ENCODE assay signal across 1 cellular context in genomic region chr4:20260821-20261220, GRCh38.
TF ChIP-seq lines count a peak whose summit lies in the region.

No MANE protein-coding gene starts in this region.

TF ChIP-seq in SK-N-SH, 30 proteins besides CTCF, POLR2A, EP300 and RAD21 (continued from another document):
- TF ChIP-seq, protein P1, sequence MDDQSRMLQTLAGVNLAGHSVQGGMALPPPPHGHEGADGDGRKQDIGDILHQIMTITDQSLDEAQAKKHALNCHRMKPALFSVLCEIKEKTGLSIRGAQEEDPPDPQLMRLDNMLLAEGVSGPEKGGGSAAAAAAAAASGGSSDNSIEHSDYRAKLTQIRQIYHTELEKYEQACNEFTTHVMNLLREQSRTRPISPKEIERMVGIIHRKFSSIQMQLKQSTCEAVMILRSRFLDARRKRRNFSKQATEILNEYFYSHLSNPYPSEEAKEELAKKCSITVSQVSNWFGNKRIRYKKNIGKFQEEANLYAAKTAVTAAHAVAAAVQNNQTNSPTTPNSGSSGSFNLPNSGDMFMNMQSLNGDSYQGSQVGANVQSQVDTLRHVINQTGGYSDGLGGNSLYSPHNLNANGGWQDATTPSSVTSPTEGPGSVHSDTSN (IDR thresholded peaks at IDR 0.05): peak; percentile 34; the same call in 1 of the 2 replicates
- TF ChIP-seq TCF12 (IDR thresholded peaks at IDR 0.05) (peak; percentile 13; the same call in 1 of the 2 replicates), GATA2 (CRISPR knock-in tag; IDR thresholded peaks at IDR 0.05) (no peak)
- TF ChIP-seq, protein P2, sequence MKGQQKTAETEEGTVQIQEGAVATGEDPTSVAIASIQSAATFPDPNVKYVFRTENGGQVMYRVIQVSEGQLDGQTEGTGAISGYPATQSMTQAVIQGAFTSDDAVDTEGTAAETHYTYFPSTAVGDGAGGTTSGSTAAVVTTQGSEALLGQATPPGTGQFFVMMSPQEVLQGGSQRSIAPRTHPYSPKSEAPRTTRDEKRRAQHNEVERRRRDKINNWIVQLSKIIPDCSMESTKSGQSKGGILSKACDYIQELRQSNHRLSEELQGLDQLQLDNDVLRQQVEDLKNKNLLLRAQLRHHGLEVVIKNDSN (IDR thresholded peaks at IDR 0.05; ENCODE audit: borderline replicate concordance, low read depth): no peak
TF ChIP-seq in SK-N-SH: peak in this region for 2.
